1 cellular context compared by ENCODE assay signal in genomic region chr4:10732235-10732975, GRCh38.
TF ChIP-seq lines count a peak whose summit lies in the region.

No MANE protein-coding gene starts in this region.

TF ChIP-seq in GM12878, 131 proteins besides CTCF, POLR2A, EP300 and RAD21 (continued from another document and continues in another):
- TF ChIP-seq CEBPB (IDR thresholded peaks at IDR 0.05; ENCODE audit: borderline replicate concordance in 1 of 2, low read depth in 2 of 2, low read length in 2 of 2): peak in 1 of 2 experiments; percentile 68; a peak in 1 of 4 replicates
- TF ChIP-seq EED (IDR thresholded peaks at IDR 0.05; ENCODE audit: low read depth): peak; percentile 92
- TF ChIP-seq NKRF (conservative IDR thresholded peaks at IDR 0.05): no peak
- peak in 1 of 2 experiments; percentile 3; a peak in 2 of 4 replicates for TF ChIP-seq BHLHE40 (IDR thresholded peaks at IDR 0.05; ENCODE audit: borderline replicate concordance in 1 of 2, low read depth in 2 of 2, low read length in 1 of 2)
- no peak for TF ChIP-seq NRF1 (conservative IDR thresholded peaks at IDR 0.05; ENCODE audit: low read depth, low read length)
- TF ChIP-seq MTA2 (IDR thresholded peaks at IDR 0.05; ENCODE audit: low read depth): peak; percentile 40; the same call in 1 of the 2 replicates
- TF ChIP-seq MTA3 (IDR thresholded peaks at IDR 0.05; ENCODE audit: borderline replicate concordance, low read length): peak; percentile 76; the same call in 1 of the 2 replicates
- TF ChIP-seq SP1 (IDR thresholded peaks at IDR 0.05; ENCODE audit: low read depth, low read length): peak; percentile 12
- no peak for TF ChIP-seq ZZZ3 (IDR thresholded peaks at IDR 0.05; ENCODE audit: control insufficient read depth, insufficient read length, low read depth)
- TF ChIP-seq ZNF217 (IDR thresholded peaks at IDR 0.05): no peak
- TF ChIP-seq RBBP5 (conservative IDR thresholded peaks at IDR 0.05): no peak
- peak; percentile 17; the same call in 1 of the 2 replicates for TF ChIP-seq GATAD2B (conservative IDR thresholded peaks at IDR 0.05; ENCODE audit: low read depth)
- TF ChIP-seq CBX3 (IDR thresholded peaks at IDR 0.05; ENCODE audit: borderline replicate concordance, low read depth): no peak
- TF ChIP-seq IRF3 (IDR thresholded peaks at IDR 0.05): no peak
- peak; percentile 84; the same call in 1 of the 2 replicates for TF ChIP-seq CBFB (IDR thresholded peaks at IDR 0.05; ENCODE audit: low read depth)
- 0 out of 2 replicates have a peak, but pooled peaks have one; percentile 51 for TF ChIP-seq IRF4 (IDR thresholded peaks at IDR 0.05; ENCODE audit: low read depth, low read length)
- no peak for TF ChIP-seq EZH2 (IDR thresholded peaks at IDR 0.05; ENCODE audit: borderline replicate concordance, control insufficient read depth, low read depth, low read length)
- TF ChIP-seq LARP7 (IDR thresholded peaks at IDR 0.05): no peak
- no peak for TF ChIP-seq STAT1 (conservative IDR thresholded peaks at IDR 0.05)
- TF ChIP-seq RCOR1 (conservative IDR thresholded peaks at IDR 0.05; ENCODE audit: low read depth, low read length): no peak
- TF ChIP-seq CHD4 (IDR thresholded peaks at IDR 0.05): no peak
- TF ChIP-seq POU2F2 (IDR thresholded peaks at IDR 0.05; ENCODE audit: borderline replicate concordance, low read depth, low read length): 0 out of 3 replicates have a peak, but pooled peaks have one; percentile 14
- TF ChIP-seq RELB (IDR thresholded peaks at IDR 0.05; ENCODE audit: low read depth): peak; percentile 87
- peak; percentile 92 for TF ChIP-seq NFIC (IDR thresholded peaks at IDR 0.05; ENCODE audit: low read depth, low read length)
- peak; percentile 55; the same call in 1 of the 2 replicates for TF ChIP-seq ZBED1 (IDR thresholded peaks at IDR 0.05; ENCODE audit: borderline replicate concordance)
- TF ChIP-seq USF2 (IDR thresholded peaks at IDR 0.05; ENCODE audit: borderline replicate concordance, low read depth, low read length): no peak
- no peak for TF ChIP-seq YBX1 (IDR thresholded peaks at IDR 0.05)
- peak; percentile 28; the same call in 1 of the 2 replicates for TF ChIP-seq TCF7 (IDR thresholded peaks at IDR 0.05; ENCODE audit: borderline replicate concordance)
- peak; percentile 42 for TF ChIP-seq NBN (IDR thresholded peaks at IDR 0.05)
- peak; percentile 51; the same call in 1 of the 2 replicates for TF ChIP-seq CREB1 (IDR thresholded peaks at IDR 0.05; ENCODE audit: low read depth)
- peak; percentile 24 for TF ChIP-seq MEF2B (IDR thresholded peaks at IDR 0.05; ENCODE audit: partially characterized antibody, poor library complexity, severe bottlenecking)
- 0 out of 2 replicates have a peak, but pooled peaks have one; percentile 21 for TF ChIP-seq TCF3 (IDR thresholded peaks at IDR 0.05; ENCODE audit: borderline replicate concordance, insufficient read depth, low read depth, low read length)
- TF ChIP-seq ETV6 (conservative IDR thresholded peaks at IDR 0.05 in 1 of 2, IDR thresholded peaks at IDR 0.05 in 1 of 2; ENCODE audit: borderline replicate concordance in 1 of 2, low read depth in 1 of 2): no peak
- TF ChIP-seq PKNOX1 (IDR thresholded peaks at IDR 0.05): peak; percentile 51; the same call in 1 of the 2 replicates
- TF ChIP-seq JUNB (IDR thresholded peaks at IDR 0.05): peak; percentile 88
- TF ChIP-seq RUNX3 (IDR thresholded peaks at IDR 0.05; ENCODE audit: low read length): peak; percentile 97
- no peak for TF ChIP-seq BACH1 (IDR thresholded peaks at IDR 0.05; ENCODE audit: borderline replicate concordance)
- peak; percentile 27 for TF ChIP-seq SMC3 (IDR thresholded peaks at IDR 0.05; ENCODE audit: borderline replicate concordance, low read length)
- TF ChIP-seq MLLT1 (IDR thresholded peaks at IDR 0.05): 0 out of 2 replicates have a peak, but pooled peaks have one; percentile 13
- no peak for TF ChIP-seq ZBTB4 (CRISPR knock-in tag; IDR thresholded peaks at IDR 0.05)
- TF ChIP-seq SMARCA5 (IDR thresholded peaks at IDR 0.05): peak; percentile 89
- 0 out of 2 replicates have a peak, but pooled peaks have one; percentile 44 for TF ChIP-seq PML (IDR thresholded peaks at IDR 0.05; ENCODE audit: low read length)
- peak; percentile 86 for TF ChIP-seq FOXM1 (IDR thresholded peaks at IDR 0.05; ENCODE audit: low read depth, low read length)
- TF ChIP-seq BCL3 (IDR thresholded peaks at IDR 0.05; ENCODE audit: borderline replicate concordance, insufficient read depth, low read depth, low read length, poor library complexity, severe bottlenecking): peak; percentile 53
- TF ChIP-seq POLR2AphosphoS5 (IDR thresholded peaks at IDR 0.05; ENCODE audit: low read length): peak; percentile 69
- TF ChIP-seq ATF2 (IDR thresholded peaks at IDR 0.05; ENCODE audit: low read length): peak; percentile 75
- peak; percentile 74; the same call in 1 of the 2 replicates for TF ChIP-seq PAX5 (IDR thresholded peaks at IDR 0.05; ENCODE audit: borderline replicate concordance, low read depth, low read length)
- TF ChIP-seq TAF1 (IDR thresholded peaks at IDR 0.05; ENCODE audit: borderline replicate concordance, low read depth, low read length): 0 out of 2 replicates have a peak, but pooled peaks have one; percentile 39
- no peak for TF ChIP-seq SIX5 (IDR thresholded peaks at IDR 0.05; ENCODE audit: low read depth, low read length, severe bottlenecking)
- TF ChIP-seq POLR2AphosphoS2 (IDR thresholded peaks at IDR 0.05; ENCODE audit: low read depth, low read length): no peak
- peak; percentile 70; the same call in 1 of the 2 replicates for TF ChIP-seq CREM (IDR thresholded peaks at IDR 0.05; ENCODE audit: low read depth)
- peak; percentile 82 for TF ChIP-seq BCL11A (IDR thresholded peaks at IDR 0.05; ENCODE audit: low read depth, low read length)
- TF ChIP-seq IKZF1 (conservative IDR thresholded peaks at IDR 0.05): peak; percentile 67
- peak; percentile 78 to 87 for TF ChIP-seq IKZF2 (IDR thresholded peaks at IDR 0.05)
- TF ChIP-seq KDM1A (IDR thresholded peaks at IDR 0.05; ENCODE audit: borderline replicate concordance): no peak
- TF ChIP-seq CHD2 (IDR thresholded peaks at IDR 0.05; ENCODE audit: borderline replicate concordance, low read depth, low read length): 0 out of 2 replicates have a peak, but pooled peaks have one; percentile 30
- TF ChIP-seq MYC (IDR thresholded peaks at IDR 0.05; ENCODE audit: insufficient read depth, insufficient read length, insufficient replicate concordance, low read length, severe bottlenecking): no peak
- no peak for TF ChIP-seq JUND (IDR thresholded peaks at IDR 0.05; ENCODE audit: low read depth, low read length)
- TF ChIP-seq ZSCAN29 (IDR thresholded peaks at IDR 0.05): no peak
